In genomic region chr13:73273737-73274136, GRCh38 we compare ENCODE assay signal across 16 cellular contexts.
A peak's percentile ranks its signal among the peaks of the same experiment; 100 is the strongest.
DNase-seq lines count a peak whose midpoint lies in the region; FAIRE-seq and TF ChIP-seq lines count a peak whose summit lies in the region.
"Had no signal": no experiment of that assay in that cellular context is flagged by ENCODE, and none has a peak within 500 bp of the region (broad histone marks: within the 10 kb centered on the region; RNA-seq: fewer than 3 reads in every experiment).

No MANE protein-coding gene starts in this region.

- no peak overlapping the region for H3K14ac ChIP-seq in mesenchymal stem cell (ENCODE audit: low read length in 2 of 2)

- H3K18ac ChIP-seq in mesenchymal stem cell (ENCODE audit: low read depth in 1 of 2, low read length in 2 of 2): no peak overlapping the region

- no peak overlapping the region for H3K23ac ChIP-seq in mesenchymal stem cell (ENCODE audit: low read length in 2 of 2)

- no peak overlapping the region for H3K4me2 ChIP-seq in mesenchymal stem cell (ENCODE audit: low read length, poor library complexity, severe bottlenecking)

- no peak overlapping the region for H3K4ac ChIP-seq in mesenchymal stem cell (ENCODE audit: low read depth in 1 of 2, low read length in 2 of 2)

- FAIRE-seq in kidney (lab: Jason Lieb, UNC): no peak
- FAIRE-seq: HepG2 had no signal

- DNase-seq in AG08396 (ENCODE audit: low spot score) (peak; percentile 64), M059J (ENCODE audit: low read depth) (peak; percentile 74), epidermal melanocyte (ENCODE audit: insufficient read length, low spot score) (peak; percentile 55), mesenchymal stem cell (peak; percentile 59), kidney (no peak), tibial nerve (ENCODE audit: low spot score in 2 of 2) (no peak), NCI-H748 (lab: John Stamatoyannopoulos, UW; ENCODE audit: unreplicated experiment) (no peak)
- no peak for DNase-seq in stimulated activated CD4-positive, alpha-beta T cell treated with anti-CD3 and anti-CD28 coated beads, Interleukin-12 subunit alpha, Interleukin-12 subunit beta, amount 100 ng/mL, for 4 hours
- DNase-seq: activated CD4-positive, alpha-beta T cell treated with anti-CD3 and anti-CD28 coated beads, Interleukin-2, amount 50 U/mL, for 4 hours; activated naive CD4-positive, alpha-beta T cell treated with anti-CD3 and anti-CD28 coated beads for 36 hours; effector CD8-positive, alpha-beta T cell; NCI-H1694; NK-92 treated with Interleukin-12 subunit alpha and Interleukin-12 subunit beta, amount 100 ng/mL, for 24 hours; T-helper 17 cell had no signal

- TF ChIP-seq CTCF in kidney (IDR thresholded peaks at IDR 0.05; ENCODE audit: borderline replicate concordance, extremely low read depth, insufficient read depth) (no peak), tibial nerve (IDR thresholded peaks at IDR 0.05) (no peak)

- H3K27ac ChIP-seq in mesenchymal stem cell (ENCODE audit: low read length, poor library complexity, severe bottlenecking) (peak overlapping the region; percentile 84), kidney (ENCODE audit: low read depth in 2 of 2, low read length in 2 of 2) (no peak overlapping the region), tibial nerve (no peak overlapping the region)
- H3K27ac ChIP-seq: vagina had no signal

- no peak overlapping the region for H2BK15ac ChIP-seq in mesenchymal stem cell (ENCODE audit: low read depth, poor library complexity, severe bottlenecking)

- intact Hi-C loops in kidney (cut with DNase I): no loop called here

- no peak overlapping the region for H4K91ac ChIP-seq in mesenchymal stem cell (ENCODE audit: low read length)

- no peak for TF ChIP-seq EP300 in tibial nerve (IDR thresholded peaks at IDR 0.05)

- H3K9me3 ChIP-seq in mesenchymal stem cell (ENCODE audit: control insufficient read depth, low read length) (peaks cover 3% of the 10 kb centered on the region), kidney (ENCODE audit: control insufficient read depth in 1 of 2, low read length in 2 of 2) (no peaks in the 10 kb centered on the region), tibial nerve (no peaks in the 10 kb centered on the region)
- H3K9me3 ChIP-seq: vagina had no signal

- no peaks in the 10 kb centered on the region for H3K79me1 ChIP-seq in mesenchymal stem cell (replicated peaks; ENCODE audit: low read length, poor library complexity, severe bottlenecking)

- no peak overlapping the region for H4K8ac ChIP-seq in mesenchymal stem cell (ENCODE audit: low read length)

- H3K4me1 ChIP-seq in mesenchymal stem cell (ENCODE audit: control insufficient read depth, insufficient read depth, low read depth, low read length): peaks cover 4% of the 10 kb centered on the region
- H3K4me1 ChIP-seq in kidney (ENCODE audit: control insufficient read depth in 1 of 2, insufficient read depth in 1 of 2, low read depth in 1 of 2, low read length in 2 of 2): no peaks in the 10 kb centered on the region
- no peaks in the 10 kb centered on the region for H3K4me1 ChIP-seq in tibial nerve
- H3K4me1 ChIP-seq: vagina had no signal

- H3K27me3 ChIP-seq in mesenchymal stem cell (ENCODE audit: control insufficient read depth in 1 of 2, insufficient read depth in 1 of 2, low read length in 2 of 2): no peaks in the 10 kb centered on the region
- H3K27me3 ChIP-seq in tibial nerve: no peaks in the 10 kb centered on the region
- H3K27me3 ChIP-seq: vagina had no signal

- no peak overlapping the region for H2BK12ac ChIP-seq in mesenchymal stem cell (ENCODE audit: low read length in 2 of 2)

- H3K9ac ChIP-seq in mesenchymal stem cell (ENCODE audit: low read length): no peak overlapping the region
- no peak overlapping the region for H3K9ac ChIP-seq in kidney (ENCODE audit: low read length in 2 of 2)

- H3K36me3 ChIP-seq in mesenchymal stem cell (ENCODE audit: control insufficient read depth in 1 of 2, insufficient read depth in 2 of 2, low read depth in 1 of 2, low read length in 2 of 2) (no peaks in the 10 kb centered on the region), kidney (ENCODE audit: control insufficient read depth in 1 of 2, insufficient read depth in 2 of 2, low read length in 2 of 2) (no peaks in the 10 kb centered on the region), tibial nerve (no peaks in the 10 kb centered on the region)
- H3K36me3 ChIP-seq: vagina had no signal

- TF ChIP-seq POLR2A in tibial nerve (IDR thresholded peaks at IDR 0.05): no peak

- H2BK5ac ChIP-seq in mesenchymal stem cell (ENCODE audit: low read depth, low read length, poor library complexity, severe bottlenecking): no peak overlapping the region

- no peak overlapping the region for H2AK5ac ChIP-seq in mesenchymal stem cell (ENCODE audit: low read length, severe bottlenecking)

- no peak overlapping the region for H2AFZ ChIP-seq in mesenchymal stem cell (ENCODE audit: low read depth, low read length)

- WGBS in mesenchymal stem cell: 0% methylated on average over 1 of the region's 5 CpGs
- WGBS in tibial nerve, 2 donors: 68 to 71% methylated on average over 5 of the region's 5 CpGs

- H3K4me3 ChIP-seq in mesenchymal stem cell (ENCODE audit: insufficient read depth in 1 of 2, low read depth in 1 of 2, low read length in 2 of 2) (no peak overlapping the region), kidney (ENCODE audit: low read length in 2 of 2) (no peak overlapping the region), tibial nerve (no peak overlapping the region)
- H3K4me3 ChIP-seq: vagina had no signal

- no peak overlapping the region for H2BK120ac ChIP-seq in mesenchymal stem cell (ENCODE audit: low read depth, low read length)

Comparison
In these comparisons a context has a peak if more than half of its experiments do, and no peak if none do; other contexts are left out.
1. DNase-seq: peak in AG08396 (single experiment), M059J (single experiment), epidermal melanocyte (single experiment) and mesenchymal stem cell (single experiment); none in stimulated activated CD4-positive, alpha-beta T cell treated with anti-CD3 and anti-CD28 coated beads, Interleukin-12 subunit alpha, Interleukin-12 subunit beta, amount 100 ng/mL, for 4 hours (single experiment), kidney (single experiment), tibial nerve (0 of 2) and NCI-H748 (single experiment).